1 cellular context compared by ENCODE assay signal in the genomic region with DNA sequence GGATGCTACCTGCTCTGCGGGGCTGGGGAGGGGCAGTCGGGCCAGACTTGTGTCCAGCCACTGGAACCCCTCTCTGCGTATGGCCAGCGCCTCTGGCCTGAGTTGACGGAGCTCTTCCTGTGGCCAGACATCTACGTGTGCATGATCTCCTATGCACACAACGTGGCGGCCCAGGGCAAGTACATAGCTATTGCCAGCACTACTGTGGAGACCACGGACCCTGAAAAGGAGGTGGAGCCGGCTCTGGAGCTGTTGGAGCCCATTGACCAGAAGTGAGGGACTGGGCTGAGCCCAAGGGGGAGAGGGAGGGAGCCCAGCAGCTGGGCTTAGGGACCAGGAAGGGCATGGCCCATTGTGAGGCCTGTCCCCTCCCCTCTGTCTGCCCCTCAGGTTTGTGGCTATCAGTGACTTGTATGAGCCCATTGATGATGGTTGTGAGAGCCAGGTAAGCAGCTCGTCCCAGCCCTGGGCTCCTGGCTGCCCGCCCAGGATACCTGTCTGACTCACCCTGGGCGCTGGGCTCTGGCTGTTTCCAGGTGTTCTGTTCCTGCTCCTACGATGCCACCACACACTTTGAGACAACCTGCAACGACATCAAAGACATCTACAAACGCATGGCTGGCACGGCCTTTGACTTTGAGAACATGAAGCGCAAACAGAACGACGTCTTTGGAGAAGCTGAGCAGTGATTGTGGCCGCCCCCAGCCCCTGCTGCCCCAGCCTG.
TF ChIP-seq lines count a peak whose summit lies in the region.

No MANE protein-coding gene starts in this region.

TF ChIP-seq in SK-N-SH, 30 proteins besides CTCF, POLR2A, EP300 and RAD21:
- no peak for TF ChIP-seq MEF2A (IDR thresholded peaks at IDR 0.05; ENCODE audit: borderline replicate concordance, low read depth)
- TF ChIP-seq RFX5 (IDR thresholded peaks at IDR 0.05; ENCODE audit: low read length), result no peak
- no peak for TF ChIP-seq RCOR1 (IDR thresholded peaks at IDR 0.05; ENCODE audit: low read length)
- TF ChIP-seq, protein P1, sequence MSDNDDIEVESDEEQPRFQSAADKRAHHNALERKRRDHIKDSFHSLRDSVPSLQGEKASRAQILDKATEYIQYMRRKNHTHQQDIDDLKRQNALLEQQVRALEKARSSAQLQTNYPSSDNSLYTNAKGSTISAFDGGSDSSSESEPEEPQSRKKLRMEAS (IDR thresholded peaks at IDR 0.05; ENCODE audit: low read depth), result no peak
- TF ChIP-seq TEAD4 (IDR thresholded peaks at IDR 0.05; ENCODE audit: borderline replicate concordance, insufficient read depth), result no peak
- TF ChIP-seq FOXJ3 (CRISPR knock-in tag; IDR thresholded peaks at IDR 0.05), result no peak
- no peak for TF ChIP-seq MXI1 (IDR thresholded peaks at IDR 0.05; ENCODE audit: low read depth, low read length)
- no peak for TF ChIP-seq EZH2phosphoT487 (IDR thresholded peaks at IDR 0.05; ENCODE audit: borderline replicate concordance, low read depth)
- TF ChIP-seq TAF1 (IDR thresholded peaks at IDR 0.05; ENCODE audit: borderline replicate concordance, low read depth, low read length), result no peak
- TF ChIP-seq, protein P2, sequence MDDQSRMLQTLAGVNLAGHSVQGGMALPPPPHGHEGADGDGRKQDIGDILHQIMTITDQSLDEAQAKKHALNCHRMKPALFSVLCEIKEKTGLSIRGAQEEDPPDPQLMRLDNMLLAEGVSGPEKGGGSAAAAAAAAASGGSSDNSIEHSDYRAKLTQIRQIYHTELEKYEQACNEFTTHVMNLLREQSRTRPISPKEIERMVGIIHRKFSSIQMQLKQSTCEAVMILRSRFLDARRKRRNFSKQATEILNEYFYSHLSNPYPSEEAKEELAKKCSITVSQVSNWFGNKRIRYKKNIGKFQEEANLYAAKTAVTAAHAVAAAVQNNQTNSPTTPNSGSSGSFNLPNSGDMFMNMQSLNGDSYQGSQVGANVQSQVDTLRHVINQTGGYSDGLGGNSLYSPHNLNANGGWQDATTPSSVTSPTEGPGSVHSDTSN (IDR thresholded peaks at IDR 0.05), result no peak
- no peak for TF ChIP-seq FOSL2 (IDR thresholded peaks at IDR 0.05; ENCODE audit: borderline replicate concordance, low read depth)
